Comparison of ENCODE assay signal across 1 cellular context in the genomic region with DNA sequence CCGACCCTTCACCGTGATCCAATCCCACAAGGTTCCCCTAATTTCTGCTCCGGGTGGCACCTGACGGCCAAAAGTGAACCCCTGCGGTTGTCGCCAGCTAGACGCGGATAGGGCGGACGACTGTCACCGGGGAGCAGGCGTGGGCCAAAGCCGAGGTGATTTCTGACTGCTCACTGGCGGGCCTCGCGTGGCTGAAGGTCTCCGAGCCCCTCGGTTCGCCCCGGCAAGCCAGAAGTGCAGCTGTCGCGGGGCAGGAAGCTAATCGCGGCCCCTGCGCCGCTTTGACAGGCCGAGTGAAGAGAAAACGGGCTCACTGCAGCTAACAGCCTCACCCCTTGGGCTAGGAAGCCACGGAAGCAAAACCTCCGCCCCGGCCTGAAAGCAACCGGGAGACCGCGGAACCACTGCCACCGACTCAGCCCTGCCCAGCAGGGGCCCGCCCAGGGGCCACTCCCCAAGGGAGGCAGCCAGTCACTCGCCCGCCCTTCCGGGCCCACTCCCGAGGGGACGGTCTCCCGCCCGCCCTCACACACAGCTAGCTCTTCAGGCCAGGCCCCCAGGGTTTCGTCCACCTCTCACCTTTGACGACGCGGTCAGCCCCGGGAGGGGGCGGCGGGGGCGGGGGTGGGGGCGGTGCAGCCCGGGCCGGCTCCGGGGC.
TF ChIP-seq lines count a peak whose summit lies in the region.

No MANE protein-coding gene starts in this region.

TF ChIP-seq in IMR-90, 13 proteins besides CTCF, POLR2A, EP300 and RAD21:
- peak; percentile 54; the same call in 1 of the 2 replicates for TF ChIP-seq MXI1 (IDR thresholded peaks at IDR 0.05; ENCODE audit: borderline replicate concordance, low read depth, low read length)
- TF ChIP-seq, protein P1, sequence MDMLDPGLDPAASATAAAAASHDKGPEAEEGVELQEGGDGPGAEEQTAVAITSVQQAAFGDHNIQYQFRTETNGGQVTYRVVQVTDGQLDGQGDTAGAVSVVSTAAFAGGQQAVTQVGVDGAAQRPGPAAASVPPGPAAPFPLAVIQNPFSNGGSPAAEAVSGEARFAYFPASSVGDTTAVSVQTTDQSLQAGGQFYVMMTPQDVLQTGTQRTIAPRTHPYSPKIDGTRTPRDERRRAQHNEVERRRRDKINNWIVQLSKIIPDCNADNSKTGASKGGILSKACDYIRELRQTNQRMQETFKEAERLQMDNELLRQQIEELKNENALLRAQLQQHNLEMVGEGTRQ (IDR thresholded peaks at IDR 0.05; ENCODE audit: low read depth, low read length), result no peak
- TF ChIP-seq MAZ (IDR thresholded peaks at IDR 0.05; ENCODE audit: borderline replicate concordance, low read depth, low read length), result peak; percentile 48; the same call in 1 of the 2 replicates
